7 cellular contexts compared by ENCODE assay signal in genomic region chr7:78607099-78607498, GRCh38.
DNase-seq lines count a peak whose midpoint lies in the region; TF ChIP-seq lines count a peak whose summit lies in the region.

No MANE protein-coding gene starts in this region.

- no peaks in the 10 kb centered on the region for H3K27me3 ChIP-seq in dorsolateral prefrontal cortex
- H3K27me3 ChIP-seq in neural progenitor cell, result no peaks in the 10 kb centered on the region
- H3K27me3 ChIP-seq in MG63, result no peaks in the 10 kb centered on the region

- H3K4me3 ChIP-seq in GM12864 (ENCODE audit: low read depth, low read length) (no peak overlapping the region), LNCaP clone FGC (ENCODE audit: low read depth, low read length) (no peak overlapping the region), dorsolateral prefrontal cortex (no peak overlapping the region), neural progenitor cell (no peak overlapping the region), MG63 (no peak overlapping the region)

- H3K9me3 ChIP-seq in neural progenitor cell (ENCODE audit: low read depth) (no peaks in the 10 kb centered on the region), MG63 (no peaks in the 10 kb centered on the region)

- H3K79me2 ChIP-seq in neural progenitor cell (ENCODE audit: low read depth), result no peaks in the 10 kb centered on the region

- H3K4me1 Mint-ChIP-seq in neural progenitor cell, result no peaks in the 10 kb centered on the region
- no peaks in the 10 kb centered on the region for H3K4me1 Mint-ChIP-seq in activated CD4-positive, alpha-beta memory T cell treated with anti-CD3 and anti-CD28 coated beads, Interleukin-2, amount 10 ng/mL, durations not matched to agents 7 days and 5 days

- CTCF ChIA-PET in activated CD4-positive, alpha-beta memory T cell treated with anti-CD3 and anti-CD28 coated beads, Interleukin-2, amount 10 ng/mL, durations not matched to agents 7 days and 5 days (lab: Charles Lee), result interaction anchor here (0.6 kb wide), 1 partner anchor 10 kb away, joined by 3 read pairs; no protein-coding TSS in a partner anchor

- H3K9me3 Mint-ChIP-seq in neural progenitor cell, result no peaks in the 10 kb centered on the region
- no peaks in the 10 kb centered on the region for H3K9me3 Mint-ChIP-seq in activated CD4-positive, alpha-beta memory T cell treated with anti-CD3 and anti-CD28 coated beads, Interleukin-2, amount 10 ng/mL, durations not matched to agents 7 days and 5 days

- no peak overlapping the region for H2AFZ ChIP-seq in neural progenitor cell (replicated peaks)

- no peak overlapping the region for H3K4me3 Mint-ChIP-seq in neural progenitor cell
- no peak overlapping the region for H3K4me3 Mint-ChIP-seq in activated CD4-positive, alpha-beta memory T cell treated with anti-CD3 and anti-CD28 coated beads, Interleukin-2, amount 10 ng/mL, durations not matched to agents 7 days and 5 days

- H3K9ac ChIP-seq in neural progenitor cell, result no peak overlapping the region

- POLR2A ChIA-PET in activated CD4-positive, alpha-beta memory T cell treated with anti-CD3 and anti-CD28 coated beads, Interleukin-2, amount 10 ng/mL, durations not matched to agents 7 days and 5 days (lab: Charles Lee), result no interaction called here

- H3K27ac ChIP-seq in dorsolateral prefrontal cortex (peak overlapping the region in 17 of 59 donors; percentile 0 to 56 (median 26)), neural progenitor cell (no peak overlapping the region)

- no peaks in the 10 kb centered on the region for H3F3A ChIP-seq in neural progenitor cell (ENCODE audit: low read depth)

- TF ChIP-seq CTCF in GM12864 (IDR thresholded peaks at IDR 0.05; ENCODE audit: low read depth, low read length, missing control alignments) (peak; percentile 55), LNCaP clone FGC (IDR thresholded peaks at IDR 0.05; ENCODE audit: control insufficient read depth, extremely low read depth, insufficient read depth) (peak; percentile 50), dorsolateral prefrontal cortex (IDR thresholded peaks at IDR 0.05 in 54 of 56, conservative IDR thresholded peaks at IDR 0.05 in 2 of 56; ENCODE audit: low read depth in 1 of 56, partially characterized antibody in 56 of 56) (peak in 54 of 56 donors; percentile 11 to 65 (median 46)), neural progenitor cell (IDR thresholded peaks at IDR 0.05) (peak; percentile 67)

- no peak overlapping the region for H3K27ac Mint-ChIP-seq in neural progenitor cell
- H3K27ac Mint-ChIP-seq in activated CD4-positive, alpha-beta memory T cell treated with anti-CD3 and anti-CD28 coated beads, Interleukin-2, amount 10 ng/mL, durations not matched to agents 7 days and 5 days, result no peak overlapping the region

- intact Hi-C loops in dorsolateral prefrontal cortex (cut with DNase I), result loop anchor here (5.0 to 10.0 kb wide), 2 partner anchors 165 to 168 kb away; no protein-coding TSS in a partner anchor

- H3K4me2 ChIP-seq in neural progenitor cell, result no peak overlapping the region

- H3K36me3 ChIP-seq in neural progenitor cell (no peaks in the 10 kb centered on the region), MG63 (no peaks in the 10 kb centered on the region)

- no peaks in the 10 kb centered on the region for H3K36me3 Mint-ChIP-seq in neural progenitor cell
- no peaks in the 10 kb centered on the region for H3K36me3 Mint-ChIP-seq in activated CD4-positive, alpha-beta memory T cell treated with anti-CD3 and anti-CD28 coated beads, Interleukin-2, amount 10 ng/mL, durations not matched to agents 7 days and 5 days (ENCODE audit: low read depth)

- DNase-seq in GM12864 (ENCODE audit: low read depth), result no peak
- no peak for DNase-seq in LNCaP clone FGC (ENCODE audit: low read depth)
- DNase-seq in dorsolateral prefrontal cortex, result peak in 2 of 10 donors; percentile 26 to 31
- peak; percentile 44 for DNase-seq in neural progenitor cell (ENCODE audit: low spot score)
- no peak for DNase-seq in MG63
- DNase-seq in activated CD4-positive, alpha-beta memory T cell treated with anti-CD3 and anti-CD28 coated beads, Interleukin-2, amount 10 ng/mL, durations not matched to agents 7 days and 5 days, result no peak
- DNase-seq in SKM-1 (lab: John Stamatoyannopoulos, UW; ENCODE audit: unreplicated experiment), result no peak

- no peaks in the 10 kb centered on the region for H4K20me1 ChIP-seq in neural progenitor cell (ENCODE audit: low read depth)

- no peaks in the 10 kb centered on the region for H3K4me1 ChIP-seq in neural progenitor cell

- peaks cover 2% of the 10 kb centered on the region for H3K27me3 Mint-ChIP-seq in neural progenitor cell (ENCODE audit: insufficient read depth, low read depth)
- H3K27me3 Mint-ChIP-seq in activated CD4-positive, alpha-beta memory T cell treated with anti-CD3 and anti-CD28 coated beads, Interleukin-2, amount 10 ng/mL, durations not matched to agents 7 days and 5 days, result no peaks in the 10 kb centered on the region
